In the genomic region with DNA sequence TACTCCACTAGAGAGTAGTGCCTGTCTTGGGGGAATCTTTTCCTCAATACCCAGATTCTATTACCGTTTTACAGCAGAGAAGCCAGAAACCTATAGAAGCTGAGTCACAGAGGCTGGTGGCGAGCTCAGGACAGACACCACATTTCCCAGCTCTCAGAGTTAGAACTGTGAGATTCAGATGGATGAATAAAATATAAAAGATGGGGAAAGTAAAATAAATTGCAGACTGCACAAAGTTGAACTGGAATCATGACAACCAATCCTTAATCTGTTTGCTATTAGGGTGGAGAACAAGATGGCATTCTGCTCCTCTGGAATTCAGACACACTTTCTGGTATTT, we compare ENCODE assay signal across 1 cellular context.
TF ChIP-seq lines count a peak whose summit lies in the region.

No MANE protein-coding gene starts in this region.

TF ChIP-seq in GM23338, 12 proteins besides CTCF, POLR2A, EP300 and RAD21 (continued from another document):
- TF ChIP-seq, protein P1, sequence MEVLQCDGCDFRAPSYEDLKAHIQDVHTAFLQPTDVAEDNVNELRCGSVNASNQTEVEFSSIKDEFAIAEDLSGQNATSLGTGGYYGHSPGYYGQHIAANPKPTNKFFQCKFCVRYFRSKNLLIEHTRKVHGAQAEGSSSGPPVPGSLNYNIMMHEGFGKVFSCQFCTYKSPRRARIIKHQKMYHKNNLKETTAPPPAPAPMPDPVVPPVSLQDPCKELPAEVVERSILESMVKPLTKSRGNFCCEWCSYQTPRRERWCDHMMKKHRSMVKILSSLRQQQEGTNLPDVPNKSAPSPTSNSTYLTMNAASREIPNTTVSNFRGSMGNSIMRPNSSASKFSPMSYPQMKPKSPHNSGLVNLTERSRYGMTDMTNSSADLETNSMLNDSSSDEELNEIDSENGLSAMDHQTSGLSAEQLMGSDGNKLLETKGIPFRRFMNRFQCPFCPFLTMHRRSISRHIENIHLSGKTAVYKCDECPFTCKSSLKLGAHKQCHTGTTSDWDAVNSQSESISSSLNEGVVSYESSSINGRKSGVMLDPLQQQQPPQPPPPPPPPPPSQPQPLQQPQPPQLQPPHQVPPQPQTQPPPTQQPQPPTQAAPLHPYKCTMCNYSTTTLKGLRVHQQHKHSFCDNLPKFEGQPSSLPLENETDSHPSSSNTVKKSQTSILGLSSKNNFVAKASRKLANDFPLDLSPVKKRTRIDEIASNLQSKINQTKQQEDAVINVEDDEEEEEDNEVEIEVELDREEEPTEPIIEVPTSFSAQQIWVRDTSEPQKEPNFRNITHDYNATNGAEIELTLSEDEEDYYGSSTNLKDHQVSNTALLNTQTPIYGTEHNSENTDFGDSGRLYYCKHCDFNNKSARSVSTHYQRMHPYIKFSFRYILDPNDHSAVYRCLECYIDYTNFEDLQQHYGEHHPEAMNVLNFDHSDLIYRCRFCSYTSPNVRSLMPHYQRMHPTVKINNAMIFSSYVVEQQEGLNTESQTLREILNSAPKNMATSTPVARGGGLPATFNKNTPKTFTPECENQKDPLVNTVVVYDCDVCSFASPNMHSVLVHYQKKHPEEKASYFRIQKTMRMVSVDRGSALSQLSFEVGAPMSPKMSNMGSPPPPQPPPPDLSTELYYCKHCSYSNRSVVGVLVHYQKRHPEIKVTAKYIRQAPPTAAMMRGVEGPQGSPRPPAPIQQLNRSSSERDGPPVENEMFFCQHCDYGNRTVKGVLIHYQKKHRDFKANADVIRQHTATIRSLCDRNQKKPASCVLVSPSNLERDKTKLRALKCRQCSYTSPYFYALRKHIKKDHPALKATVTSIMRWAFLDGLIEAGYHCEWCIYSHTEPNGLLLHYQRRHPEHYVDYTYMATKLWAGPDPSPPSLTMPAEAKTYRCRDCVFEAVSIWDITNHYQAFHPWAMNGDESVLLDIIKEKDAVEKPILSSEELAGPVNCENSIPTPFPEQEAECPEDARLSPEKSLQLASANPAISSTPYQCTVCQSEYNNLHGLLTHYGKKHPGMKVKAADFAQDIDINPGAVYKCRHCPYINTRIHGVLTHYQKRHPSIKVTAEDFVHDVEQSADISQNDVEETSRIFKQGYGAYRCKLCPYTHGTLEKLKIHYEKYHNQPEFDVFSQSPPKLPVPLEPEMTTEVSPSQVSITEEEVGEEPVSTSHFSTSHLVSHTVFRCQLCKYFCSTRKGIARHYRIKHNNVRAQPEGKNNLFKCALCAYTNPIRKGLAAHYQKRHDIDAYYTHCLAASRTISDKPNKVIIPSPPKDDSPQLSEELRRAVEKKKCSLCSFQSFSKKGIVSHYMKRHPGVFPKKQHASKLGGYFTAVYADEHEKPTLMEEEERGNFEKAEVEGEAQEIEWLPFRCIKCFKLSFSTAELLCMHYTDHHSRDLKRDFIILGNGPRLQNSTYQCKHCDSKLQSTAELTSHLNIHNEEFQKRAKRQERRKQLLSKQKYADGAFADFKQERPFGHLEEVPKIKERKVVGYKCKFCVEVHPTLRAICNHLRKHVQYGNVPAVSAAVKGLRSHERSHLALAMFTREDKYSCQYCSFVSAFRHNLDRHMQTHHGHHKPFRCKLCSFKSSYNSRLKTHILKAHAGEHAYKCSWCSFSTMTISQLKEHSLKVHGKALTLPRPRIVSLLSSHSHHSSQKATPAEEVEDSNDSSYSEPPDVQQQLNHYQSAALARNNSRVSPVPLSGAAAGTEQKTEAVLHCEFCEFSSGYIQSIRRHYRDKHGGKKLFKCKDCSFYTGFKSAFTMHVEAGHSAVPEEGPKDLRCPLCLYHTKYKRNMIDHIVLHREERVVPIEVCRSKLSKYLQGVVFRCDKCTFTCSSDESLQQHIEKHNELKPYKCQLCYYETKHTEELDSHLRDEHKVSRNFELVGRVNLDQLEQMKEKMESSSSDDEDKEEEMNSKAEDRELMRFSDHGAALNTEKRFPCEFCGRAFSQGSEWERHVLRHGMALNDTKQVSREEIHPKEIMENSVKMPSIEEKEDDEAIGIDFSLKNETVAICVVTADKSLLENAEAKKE (CRISPR knock-in tag; IDR thresholded peaks at IDR 0.05): no peak
- TF ChIP-seq CREB1 (CRISPR knock-in tag; IDR thresholded peaks at IDR 0.05; ENCODE audit: low read depth) (no peak), STAT1 (IDR thresholded peaks at IDR 0.05; ENCODE audit: unreplicated experiment) (no peak), ZNF114 (CRISPR knock-in tag; IDR thresholded peaks at IDR 0.05) (no peak), EZH2phosphoT487 (IDR thresholded peaks at IDR 0.05; ENCODE audit: unreplicated experiment) (no peak), JUNB (IDR thresholded peaks at IDR 0.05; ENCODE audit: unreplicated experiment) (no peak), EZH2 (IDR thresholded peaks at IDR 0.05; ENCODE audit: low read depth, unreplicated experiment) (no peak)
- TF ChIP-seq, protein P2, sequence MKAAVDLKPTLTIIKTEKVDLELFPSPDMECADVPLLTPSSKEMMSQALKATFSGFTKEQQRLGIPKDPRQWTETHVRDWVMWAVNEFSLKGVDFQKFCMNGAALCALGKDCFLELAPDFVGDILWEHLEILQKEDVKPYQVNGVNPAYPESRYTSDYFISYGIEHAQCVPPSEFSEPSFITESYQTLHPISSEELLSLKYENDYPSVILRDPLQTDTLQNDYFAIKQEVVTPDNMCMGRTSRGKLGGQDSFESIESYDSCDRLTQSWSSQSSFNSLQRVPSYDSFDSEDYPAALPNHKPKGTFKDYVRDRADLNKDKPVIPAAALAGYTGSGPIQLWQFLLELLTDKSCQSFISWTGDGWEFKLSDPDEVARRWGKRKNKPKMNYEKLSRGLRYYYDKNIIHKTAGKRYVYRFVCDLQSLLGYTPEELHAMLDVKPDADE (IDR thresholded peaks at IDR 0.05): no peak
